In genomic region chr4:177108708-177109107, GRCh38 we compare ENCODE assay signal across 13 cellular contexts.
A peak's percentile ranks its signal among the peaks of the same experiment; 100 is the strongest.
DNase-seq lines count a peak whose midpoint lies in the region; ATAC-seq, FAIRE-seq and TF ChIP-seq lines count a peak whose summit lies in the region.
"Had no signal": no experiment of that assay in that cellular context is flagged by ENCODE, and none has a peak within 500 bp of the region (broad histone marks: within the 10 kb centered on the region; RNA-seq: fewer than 3 reads in every experiment).

No MANE protein-coding gene starts in this region.

- H4K8ac ChIP-seq in mesenchymal stem cell (ENCODE audit: low read length) = no peak overlapping the region

- no peaks in the 10 kb centered on the region; the same call in 1 of the 2 replicates for H3K9me3 ChIP-seq in MM.1S (replicated peaks; ENCODE audit: insufficient read depth, low read length)
- peaks cover 3% of the 10 kb centered on the region for H3K9me3 ChIP-seq in mesenchymal stem cell (ENCODE audit: control insufficient read depth, low read length)
- no peaks in the 10 kb centered on the region for H3K9me3 ChIP-seq in body of pancreas
- H3K9me3 ChIP-seq in left lung = peaks cover 0 to 3% of the 10 kb centered on the region in 2 donors
- H3K9me3 ChIP-seq: adrenal gland had no signal

- no peaks in the 10 kb centered on the region for H3K4me1 Mint-ChIP-seq in stimulated activated memory B cell treated with anti-CD40 and anti-IgM and Interleukin-4, amounts not matched to agents 10 μg/mL and 1 μg/mL and 100 μg/mL, for 72 hours
- H3K4me1 Mint-ChIP-seq: memory B cell had no signal

- no peak overlapping the region for H3K4ac ChIP-seq in mesenchymal stem cell (ENCODE audit: low read depth in 1 of 2, low read length in 2 of 2)

- no peak overlapping the region for H2AK5ac ChIP-seq in mesenchymal stem cell (ENCODE audit: low read length, severe bottlenecking)

- H2BK120ac ChIP-seq in mesenchymal stem cell (ENCODE audit: low read depth, low read length) = no peak overlapping the region

- H3K27me3 ChIP-seq in MM.1S (replicated peaks; ENCODE audit: insufficient read depth, low read length) = no peaks in the 10 kb centered on the region
- H3K27me3 ChIP-seq in bronchial epithelial cell (ENCODE audit: control insufficient read depth, insufficient read depth, low read length) = no peaks in the 10 kb centered on the region
- H3K27me3 ChIP-seq in mesenchymal stem cell (ENCODE audit: control insufficient read depth in 1 of 2, insufficient read depth in 1 of 2, low read length in 2 of 2) = no peaks in the 10 kb centered on the region
- H3K27me3 ChIP-seq in body of pancreas = no peaks in the 10 kb centered on the region
- H3K27me3 ChIP-seq in left lung = no peaks in the 10 kb centered on the region
- H3K27me3 ChIP-seq: adrenal gland had no signal

- TF ChIP-seq POLR2A in body of pancreas (IDR thresholded peaks at IDR 0.05) = no peak

- H3K27ac Mint-ChIP-seq in stimulated activated memory B cell treated with anti-CD40 and anti-IgM and Interleukin-4, amounts not matched to agents 10 μg/mL and 1 μg/mL and 100 μg/mL, for 72 hours = no peak overlapping the region
- H3K27ac Mint-ChIP-seq: memory B cell had no signal

- H3K36me3 Mint-ChIP-seq in stimulated activated memory B cell treated with anti-CD40 and anti-IgM and Interleukin-4, amounts not matched to agents 10 μg/mL and 1 μg/mL and 100 μg/mL, for 72 hours = no peaks in the 10 kb centered on the region
- H3K36me3 Mint-ChIP-seq: memory B cell had no signal

- no peaks in the 10 kb centered on the region for H4K20me1 ChIP-seq in MM.1S (ENCODE audit: insufficient read depth, low read length)

- no peak overlapping the region for H3K14ac ChIP-seq in mesenchymal stem cell (ENCODE audit: low read length in 2 of 2)

- intact Hi-C loops in body of pancreas (cut with DNase I) (no loop called here), left lung (cut with DNase I) (no loop called here)

- H2BK15ac ChIP-seq in mesenchymal stem cell (ENCODE audit: low read depth, poor library complexity, severe bottlenecking) = no peak overlapping the region

- H2AFZ ChIP-seq in MM.1S (ENCODE audit: low read length) (no peak overlapping the region), mesenchymal stem cell (ENCODE audit: low read depth, low read length) (no peak overlapping the region)

- no peak overlapping the region for H2BK5ac ChIP-seq in mesenchymal stem cell (ENCODE audit: low read depth, low read length, poor library complexity, severe bottlenecking)

- H3K79me2 ChIP-seq in MM.1S (ENCODE audit: low read length) = no peaks in the 10 kb centered on the region

- no peaks in the 10 kb centered on the region for H3K27me3 Mint-ChIP-seq in stimulated activated memory B cell treated with anti-CD40 and anti-IgM and Interleukin-4, amounts not matched to agents 10 μg/mL and 1 μg/mL and 100 μg/mL, for 72 hours
- H3K27me3 Mint-ChIP-seq: memory B cell had no signal

- no peak for FAIRE-seq in bronchial epithelial cell (lab: Jason Lieb, UNC)
- FAIRE-seq: K562 had no signal

- DNase-seq in EL (peak; percentile 49), MM.1S (peak; percentile 35), bronchial epithelial cell (ENCODE audit: low read depth) (peak; percentile 42), mesenchymal stem cell (peak; percentile 54), body of pancreas (no peak), left lung (no peak)
- DNase-seq: adrenal gland, NCI-H510A, right cardiac atrium had no signal

- H3K4me1 ChIP-seq in MM.1S (ENCODE audit: low read length) = peaks cover 10% of the 10 kb centered on the region
- no peaks in the 10 kb centered on the region for H3K4me1 ChIP-seq in mesenchymal stem cell (ENCODE audit: control insufficient read depth, insufficient read depth, low read depth, low read length)
- no peaks in the 10 kb centered on the region for H3K4me1 ChIP-seq in body of pancreas
- no peaks in the 10 kb centered on the region for H3K4me1 ChIP-seq in left lung
- H3K4me1 ChIP-seq: adrenal gland had no signal

- no peak overlapping the region for H2BK12ac ChIP-seq in mesenchymal stem cell (ENCODE audit: low read length in 2 of 2)

- no peaks in the 10 kb centered on the region for H3K79me1 ChIP-seq in mesenchymal stem cell (replicated peaks; ENCODE audit: low read length, poor library complexity, severe bottlenecking)

- TF ChIP-seq CTCF in MM.1S (IDR thresholded peaks at IDR 0.05; ENCODE audit: low read length) = peak; percentile 46
- TF ChIP-seq CTCF in bronchial epithelial cell (IDR thresholded peaks at IDR 0.05; ENCODE audit: insufficient read depth, low read length, severe bottlenecking) = peak; percentile 43
- peak in 1 of 7 experiments; percentile 9 for TF ChIP-seq CTCF in body of pancreas (IDR thresholded peaks at IDR 0.05)
- no peak for TF ChIP-seq CTCF in left lung (IDR thresholded peaks at IDR 0.05)

- H3K9me3 Mint-ChIP-seq in stimulated activated memory B cell treated with anti-CD40 and anti-IgM and Interleukin-4, amounts not matched to agents 10 μg/mL and 1 μg/mL and 100 μg/mL, for 72 hours = peaks cover 3% of the 10 kb centered on the region
- H3K9me3 Mint-ChIP-seq: memory B cell had no signal

- H3K4me2 ChIP-seq in MM.1S (ENCODE audit: low read depth, low read length) (no peak overlapping the region), mesenchymal stem cell (ENCODE audit: low read length, poor library complexity, severe bottlenecking) (no peak overlapping the region)

- H3F3A ChIP-seq in MM.1S (ENCODE audit: insufficient read depth, low read length) = peaks cover 5% of the 10 kb centered on the region; the same call in 1 of the 2 replicates

- no peaks in the 10 kb centered on the region for H3K9me2 ChIP-seq in MM.1S (replicated peaks; ENCODE audit: insufficient read depth, low read length)

- no peak overlapping the region for H3K18ac ChIP-seq in mesenchymal stem cell (ENCODE audit: low read depth in 1 of 2, low read length in 2 of 2)

- no peak overlapping the region for H3K9ac ChIP-seq in MM.1S (ENCODE audit: low read length)
- H3K9ac ChIP-seq in mesenchymal stem cell (ENCODE audit: low read length) = peak overlapping the region; percentile 47

- no peak overlapping the region for H4K91ac ChIP-seq in mesenchymal stem cell (ENCODE audit: low read length)

- H3K36me3 ChIP-seq in MM.1S (replicated peaks; ENCODE audit: insufficient read depth, low read length) = no peaks in the 10 kb centered on the region
- no peaks in the 10 kb centered on the region for H3K36me3 ChIP-seq in bronchial epithelial cell (ENCODE audit: control insufficient read depth, insufficient read depth, low read length)
- H3K36me3 ChIP-seq in mesenchymal stem cell (ENCODE audit: control insufficient read depth in 1 of 2, insufficient read depth in 2 of 2, low read depth in 1 of 2, low read length in 2 of 2) = no peaks in the 10 kb centered on the region
- H3K36me3 ChIP-seq in body of pancreas (replicated peaks in 1 of 2; ENCODE audit: insufficient read depth in 1 of 2, low read depth in 2 of 2) = no peaks in the 10 kb centered on the region
- no peaks in the 10 kb centered on the region for H3K36me3 ChIP-seq in left lung
- H3K36me3 ChIP-seq: adrenal gland had no signal

- H3K27ac ChIP-seq in MM.1S (ENCODE audit: low read length) (no peak overlapping the region), mesenchymal stem cell (ENCODE audit: low read length, poor library complexity, severe bottlenecking) (no peak overlapping the region), body of pancreas (no peak overlapping the region), left lung (no peak overlapping the region)
- H3K27ac ChIP-seq: adrenal gland had no signal

- no peak overlapping the region for H3K23ac ChIP-seq in mesenchymal stem cell (ENCODE audit: low read length in 2 of 2)

- WGBS in mesenchymal stem cell = 92% methylated on average over 1 of the region's 1 CpG
- 52 to 62% methylated on average over 1 of the region's 1 CpG for WGBS in body of pancreas, 2 donors

- H3K4me3 Mint-ChIP-seq in stimulated activated memory B cell treated with anti-CD40 and anti-IgM and Interleukin-4, amounts not matched to agents 10 μg/mL and 1 μg/mL and 100 μg/mL, for 72 hours = no peak overlapping the region
- H3K4me3 Mint-ChIP-seq: memory B cell had no signal

- no peak overlapping the region for H3K4me3 ChIP-seq in MM.1S (ENCODE audit: low read length)
- no peak overlapping the region for H3K4me3 ChIP-seq in bronchial epithelial cell (ENCODE audit: low read depth, low read length)
- no peak overlapping the region for H3K4me3 ChIP-seq in mesenchymal stem cell (ENCODE audit: insufficient read depth in 1 of 2, low read depth in 1 of 2, low read length in 2 of 2)
- no peak overlapping the region for H3K4me3 ChIP-seq in body of pancreas
- H3K4me3 ChIP-seq in left lung = no peak overlapping the region
- H3K4me3 ChIP-seq: adrenal gland, K562 had no signal

- no peak for ATAC-seq in body of pancreas
- no peak for ATAC-seq in left lung
- no peak for ATAC-seq in stimulated activated memory B cell treated with anti-CD40 and anti-IgM and Interleukin-4, amounts not matched to agents 10 μg/mL and 1 μg/mL and 100 μg/mL, for 72 hours
- ATAC-seq in GM18498 (IDR thresholded peaks at IDR 0.05; ENCODE audit: unreplicated experiment) = no peak
- ATAC-seq: K562, right cardiac atrium had no signal

Comparison
In these comparisons a context has a peak if more than half of its experiments do, and no peak if none do; other contexts are left out.
1. DNase-seq: peak in EL (single experiment), MM.1S (single experiment), bronchial epithelial cell (single experiment) and mesenchymal stem cell (single experiment); none in body of pancreas (0 of 4) and left lung (0 of 2).
2. CTCF ChIP-seq: peak in MM.1S (single experiment) and bronchial epithelial cell (single experiment); none in left lung (0 of 2).